10 cellular contexts compared by ENCODE assay signal in genomic region chr2:163155925-163156324, GRCh38.
"Had no signal": no experiment of that assay in that cellular context is flagged by ENCODE, and none has a peak within 500 bp of the region (broad histone marks: within the 10 kb centered on the region; RNA-seq: fewer than 3 reads in every experiment).

No MANE protein-coding gene starts in this region.

- DNase-seq: MG63, MV-4-11, NCI-H1092, NCI-H1417 treated with DMSO at 0.1 percent for 48 hours, NCI-H187, NCI-H187 treated with DMSO at 0.1 percent for 48 hours, NCI-H2107, NCI-H2171, NCI-H510A, NCI-H524 treated with DMSO at 0.1 percent for 48 hours had no signal

- H3K9me3 ChIP-seq: MG63 had no signal

- H3K36me3 ChIP-seq: MG63 had no signal

- H3K4me3 ChIP-seq: MG63 had no signal

- H3K27me3 ChIP-seq: MG63 had no signal
